Comparison of ENCODE assay signal across 1 cellular context in the genomic region with DNA sequence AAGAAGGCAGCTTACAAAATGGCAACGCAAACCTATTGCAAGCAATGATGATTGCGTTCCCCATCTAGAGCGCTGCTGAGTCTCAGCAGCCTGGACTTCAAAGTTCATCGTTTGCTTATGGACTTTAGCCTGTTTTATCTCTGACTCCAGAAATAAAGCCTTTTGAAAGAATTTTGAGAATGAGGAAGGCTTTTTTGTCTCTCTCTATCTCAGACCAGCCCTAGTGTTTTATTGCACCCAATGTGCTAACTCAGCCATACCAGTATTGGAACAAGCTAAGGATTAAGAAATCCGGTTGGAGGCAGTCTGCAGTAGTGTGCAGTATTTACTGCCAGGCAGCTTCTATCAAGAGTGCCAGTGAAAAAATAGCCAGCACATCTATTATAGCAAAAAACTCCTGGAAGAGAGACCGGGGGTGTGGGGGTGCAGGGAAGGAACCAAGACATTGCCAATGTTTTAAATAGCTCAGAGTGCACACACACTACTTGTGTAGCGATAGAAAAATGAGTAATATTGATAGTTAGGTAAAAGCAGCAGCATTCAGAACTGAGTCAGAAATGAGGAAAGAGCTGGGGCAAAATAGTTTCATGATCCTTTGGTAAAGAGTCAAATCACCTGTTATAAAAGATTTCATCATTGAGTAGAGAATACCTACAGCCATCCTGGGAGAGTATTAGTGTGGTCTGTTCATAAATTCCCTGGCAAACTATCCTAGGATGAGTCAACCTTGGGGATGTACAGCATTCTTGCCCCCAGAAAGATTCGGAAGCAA.
TF ChIP-seq lines count a peak whose summit lies in the region.

No MANE protein-coding gene starts in this region.

TF ChIP-seq in HepG2, 621 proteins besides CTCF, POLR2A, EP300 and RAD21 (continued from another document and continues in another):
- TF ChIP-seq ZNF780A (CRISPR knock-in tag; IDR thresholded peaks at IDR 0.05) = no peak
- TF ChIP-seq U2AF2 (IDR thresholded peaks at IDR 0.05; ENCODE audit: low read depth, low read length) = no peak
- TF ChIP-seq AGO2 (optimal IDR thresholded peaks at IDR 0.05; ENCODE audit: low read depth, low read length) = no peak
- TF ChIP-seq ZNF607 (CRISPR knock-in tag; IDR thresholded peaks at IDR 0.05; ENCODE audit: borderline replicate concordance) = no peak
- TF ChIP-seq ZNF333 (CRISPR knock-in tag; IDR thresholded peaks at IDR 0.05; ENCODE audit: borderline replicate concordance) = no peak
- TF ChIP-seq, protein P1, sequence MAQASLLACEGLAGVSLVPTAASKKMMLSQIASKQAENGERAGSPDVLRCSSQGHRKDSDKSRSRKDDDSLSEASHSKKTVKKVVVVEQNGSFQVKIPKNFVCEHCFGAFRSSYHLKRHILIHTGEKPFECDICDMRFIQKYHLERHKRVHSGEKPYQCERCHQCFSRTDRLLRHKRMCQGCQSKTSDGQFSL (CRISPR knock-in tag; IDR thresholded peaks at IDR 0.05) = 0 out of 2 replicates have a peak, but pooled peaks have one; percentile 23
- TF ChIP-seq, protein P2, sequence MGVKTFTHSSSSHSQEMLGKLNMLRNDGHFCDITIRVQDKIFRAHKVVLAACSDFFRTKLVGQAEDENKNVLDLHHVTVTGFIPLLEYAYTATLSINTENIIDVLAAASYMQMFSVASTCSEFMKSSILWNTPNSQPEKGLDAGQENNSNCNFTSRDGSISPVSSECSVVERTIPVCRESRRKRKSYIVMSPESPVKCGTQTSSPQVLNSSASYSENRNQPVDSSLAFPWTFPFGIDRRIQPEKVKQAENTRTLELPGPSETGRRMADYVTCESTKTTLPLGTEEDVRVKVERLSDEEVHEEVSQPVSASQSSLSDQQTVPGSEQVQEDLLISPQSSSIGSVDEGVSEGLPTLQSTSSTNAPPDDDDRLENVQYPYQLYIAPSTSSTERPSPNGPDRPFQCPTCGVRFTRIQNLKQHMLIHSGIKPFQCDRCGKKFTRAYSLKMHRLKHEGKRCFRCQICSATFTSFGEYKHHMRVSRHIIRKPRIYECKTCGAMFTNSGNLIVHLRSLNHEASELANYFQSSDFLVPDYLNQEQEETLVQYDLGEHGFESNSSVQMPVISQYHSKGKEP (CRISPR knock-in tag; IDR thresholded peaks at IDR 0.05) = no peak
- peak; percentile 62 for TF ChIP-seq CEBPG (CRISPR knock-in tag; IDR thresholded peaks at IDR 0.05)
- TF ChIP-seq FOXA3 (CRISPR knock-in tag; IDR thresholded peaks at IDR 0.05) = peak; percentile 53
- TF ChIP-seq, protein P3, sequence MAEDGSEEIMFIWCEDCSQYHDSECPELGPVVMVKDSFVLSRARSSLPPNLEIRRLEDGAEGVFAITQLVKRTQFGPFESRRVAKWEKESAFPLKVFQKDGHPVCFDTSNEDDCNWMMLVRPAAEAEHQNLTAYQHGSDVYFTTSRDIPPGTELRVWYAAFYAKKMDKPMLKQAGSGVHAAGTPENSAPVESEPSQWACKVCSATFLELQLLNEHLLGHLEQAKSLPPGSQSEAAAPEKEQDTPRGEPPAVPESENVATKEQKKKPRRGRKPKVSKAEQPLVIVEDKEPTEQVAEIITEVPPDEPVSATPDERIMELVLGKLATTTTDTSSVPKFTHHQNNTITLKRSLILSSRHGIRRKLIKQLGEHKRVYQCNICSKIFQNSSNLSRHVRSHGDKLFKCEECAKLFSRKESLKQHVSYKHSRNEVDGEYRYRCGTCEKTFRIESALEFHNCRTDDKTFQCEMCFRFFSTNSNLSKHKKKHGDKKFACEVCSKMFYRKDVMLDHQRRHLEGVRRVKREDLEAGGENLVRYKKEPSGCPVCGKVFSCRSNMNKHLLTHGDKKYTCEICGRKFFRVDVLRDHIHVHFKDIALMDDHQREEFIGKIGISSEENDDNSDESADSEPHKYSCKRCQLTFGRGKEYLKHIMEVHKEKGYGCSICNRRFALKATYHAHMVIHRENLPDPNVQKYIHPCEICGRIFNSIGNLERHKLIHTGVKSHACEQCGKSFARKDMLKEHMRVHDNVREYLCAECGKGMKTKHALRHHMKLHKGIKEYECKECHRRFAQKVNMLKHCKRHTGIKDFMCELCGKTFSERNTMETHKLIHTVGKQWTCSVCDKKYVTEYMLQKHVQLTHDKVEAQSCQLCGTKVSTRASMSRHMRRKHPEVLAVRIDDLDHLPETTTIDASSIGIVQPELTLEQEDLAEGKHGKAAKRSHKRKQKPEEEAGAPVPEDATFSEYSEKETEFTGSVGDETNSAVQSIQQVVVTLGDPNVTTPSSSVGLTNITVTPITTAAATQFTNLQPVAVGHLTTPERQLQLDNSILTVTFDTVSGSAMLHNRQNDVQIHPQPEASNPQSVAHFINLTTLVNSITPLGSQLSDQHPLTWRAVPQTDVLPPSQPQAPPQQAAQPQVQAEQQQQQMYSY (CRISPR knock-in tag; IDR thresholded peaks at IDR 0.05) = no peak
- peak; percentile 1; the same call in 1 of the 2 replicates for TF ChIP-seq STAG1 (CRISPR knock-in tag; IDR thresholded peaks at IDR 0.05)
- peak; percentile 66; the same call in 1 of the 2 replicates for TF ChIP-seq HNF4G (IDR thresholded peaks at IDR 0.05; ENCODE audit: borderline replicate concordance, low read depth, low read length)
- peak; percentile 66; the same call in 1 of the 2 replicates for TF ChIP-seq HNF4G (CRISPR knock-in tag; IDR thresholded peaks at IDR 0.05; ENCODE audit: borderline replicate concordance, low read depth)
- no peak for TF ChIP-seq DNMT1 (CRISPR knock-in tag; IDR thresholded peaks at IDR 0.05)
- peak; percentile 68 for TF ChIP-seq GATAD2A (CRISPR knock-in tag; IDR thresholded peaks at IDR 0.05)
- peak; percentile 95 for TF ChIP-seq ZNF644 (CRISPR knock-in tag; IDR thresholded peaks at IDR 0.05; ENCODE audit: low read depth)
- TF ChIP-seq NCOR1 (IDR thresholded peaks at IDR 0.05; ENCODE audit: borderline replicate concordance, low read length) = peak; percentile 78; the same call in 1 of the 2 replicates
- TF ChIP-seq ZNF614 (CRISPR knock-in tag; IDR thresholded peaks at IDR 0.05; ENCODE audit: borderline replicate concordance) = 0 out of 2 replicates have a peak, but pooled peaks have one; percentile 37
- TF ChIP-seq, protein P4, sequence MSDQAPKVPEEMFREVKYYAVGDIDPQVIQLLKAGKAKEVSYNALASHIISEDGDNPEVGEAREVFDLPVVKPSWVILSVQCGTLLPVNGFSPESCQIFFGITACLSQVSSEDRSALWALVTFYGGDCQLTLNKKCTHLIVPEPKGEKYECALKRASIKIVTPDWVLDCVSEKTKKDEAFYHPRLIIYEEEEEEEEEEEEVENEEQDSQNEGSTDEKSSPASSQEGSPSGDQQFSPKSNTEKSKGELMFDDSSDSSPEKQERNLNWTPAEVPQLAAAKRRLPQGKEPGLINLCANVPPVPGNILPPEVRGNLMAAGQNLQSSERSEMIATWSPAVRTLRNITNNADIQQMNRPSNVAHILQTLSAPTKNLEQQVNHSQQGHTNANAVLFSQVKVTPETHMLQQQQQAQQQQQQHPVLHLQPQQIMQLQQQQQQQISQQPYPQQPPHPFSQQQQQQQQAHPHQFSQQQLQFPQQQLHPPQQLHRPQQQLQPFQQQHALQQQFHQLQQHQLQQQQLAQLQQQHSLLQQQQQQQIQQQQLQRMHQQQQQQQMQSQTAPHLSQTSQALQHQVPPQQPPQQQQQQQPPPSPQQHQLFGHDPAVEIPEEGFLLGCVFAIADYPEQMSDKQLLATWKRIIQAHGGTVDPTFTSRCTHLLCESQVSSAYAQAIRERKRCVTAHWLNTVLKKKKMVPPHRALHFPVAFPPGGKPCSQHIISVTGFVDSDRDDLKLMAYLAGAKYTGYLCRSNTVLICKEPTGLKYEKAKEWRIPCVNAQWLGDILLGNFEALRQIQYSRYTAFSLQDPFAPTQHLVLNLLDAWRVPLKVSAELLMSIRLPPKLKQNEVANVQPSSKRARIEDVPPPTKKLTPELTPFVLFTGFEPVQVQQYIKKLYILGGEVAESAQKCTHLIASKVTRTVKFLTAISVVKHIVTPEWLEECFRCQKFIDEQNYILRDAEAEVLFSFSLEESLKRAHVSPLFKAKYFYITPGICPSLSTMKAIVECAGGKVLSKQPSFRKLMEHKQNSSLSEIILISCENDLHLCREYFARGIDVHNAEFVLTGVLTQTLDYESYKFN (CRISPR knock-in tag; conservative IDR thresholded peaks at IDR 0.05) = peak; percentile 72
- TF ChIP-seq PPARG (CRISPR knock-in tag; conservative IDR thresholded peaks at IDR 0.05) = 0 out of 2 replicates have a peak, but pooled peaks have one; percentile 12
- no peak for TF ChIP-seq LCORL (IDR thresholded peaks at IDR 0.05)
- TF ChIP-seq LCORL (CRISPR knock-in tag; IDR thresholded peaks at IDR 0.05) = peak; percentile 78
- TF ChIP-seq MED1 (CRISPR knock-in tag; IDR thresholded peaks at IDR 0.05) = peak; percentile 27; the same call in 1 of the 2 replicates
- 0 out of 2 replicates have a peak, but pooled peaks have one; percentile 11 for TF ChIP-seq NR2F6 (IDR thresholded peaks at IDR 0.05)
- TF ChIP-seq NR2F6 (CRISPR knock-in tag; IDR thresholded peaks at IDR 0.05) = no peak
- TF ChIP-seq PHF21A (CRISPR knock-in tag; IDR thresholded peaks at IDR 0.05) = peak; percentile 79
- TF ChIP-seq TBX2 (CRISPR knock-in tag; IDR thresholded peaks at IDR 0.05; ENCODE audit: borderline replicate concordance) = peak; percentile 51; the same call in 1 of the 2 replicates
- TF ChIP-seq SOX6 (IDR thresholded peaks at IDR 0.05) = no peak
- peak; percentile 85 for TF ChIP-seq SOX6 (CRISPR knock-in tag; IDR thresholded peaks at IDR 0.05)
- 0 out of 2 replicates have a peak, but pooled peaks have one; percentile 14 for TF ChIP-seq KDM1A (CRISPR knock-in tag; IDR thresholded peaks at IDR 0.05)
- peak; percentile 47; the same call in 1 of the 2 replicates for TF ChIP-seq NCOA2 (CRISPR knock-in tag; IDR thresholded peaks at IDR 0.05)
- TF ChIP-seq RARA (CRISPR knock-in tag; IDR thresholded peaks at IDR 0.05) = peak; percentile 44; the same call in 1 of the 2 replicates
- TF ChIP-seq BCL6 (CRISPR knock-in tag; IDR thresholded peaks at IDR 0.05) = peak; percentile 56; the same call in 1 of the 2 replicates
- TF ChIP-seq, protein P5, sequence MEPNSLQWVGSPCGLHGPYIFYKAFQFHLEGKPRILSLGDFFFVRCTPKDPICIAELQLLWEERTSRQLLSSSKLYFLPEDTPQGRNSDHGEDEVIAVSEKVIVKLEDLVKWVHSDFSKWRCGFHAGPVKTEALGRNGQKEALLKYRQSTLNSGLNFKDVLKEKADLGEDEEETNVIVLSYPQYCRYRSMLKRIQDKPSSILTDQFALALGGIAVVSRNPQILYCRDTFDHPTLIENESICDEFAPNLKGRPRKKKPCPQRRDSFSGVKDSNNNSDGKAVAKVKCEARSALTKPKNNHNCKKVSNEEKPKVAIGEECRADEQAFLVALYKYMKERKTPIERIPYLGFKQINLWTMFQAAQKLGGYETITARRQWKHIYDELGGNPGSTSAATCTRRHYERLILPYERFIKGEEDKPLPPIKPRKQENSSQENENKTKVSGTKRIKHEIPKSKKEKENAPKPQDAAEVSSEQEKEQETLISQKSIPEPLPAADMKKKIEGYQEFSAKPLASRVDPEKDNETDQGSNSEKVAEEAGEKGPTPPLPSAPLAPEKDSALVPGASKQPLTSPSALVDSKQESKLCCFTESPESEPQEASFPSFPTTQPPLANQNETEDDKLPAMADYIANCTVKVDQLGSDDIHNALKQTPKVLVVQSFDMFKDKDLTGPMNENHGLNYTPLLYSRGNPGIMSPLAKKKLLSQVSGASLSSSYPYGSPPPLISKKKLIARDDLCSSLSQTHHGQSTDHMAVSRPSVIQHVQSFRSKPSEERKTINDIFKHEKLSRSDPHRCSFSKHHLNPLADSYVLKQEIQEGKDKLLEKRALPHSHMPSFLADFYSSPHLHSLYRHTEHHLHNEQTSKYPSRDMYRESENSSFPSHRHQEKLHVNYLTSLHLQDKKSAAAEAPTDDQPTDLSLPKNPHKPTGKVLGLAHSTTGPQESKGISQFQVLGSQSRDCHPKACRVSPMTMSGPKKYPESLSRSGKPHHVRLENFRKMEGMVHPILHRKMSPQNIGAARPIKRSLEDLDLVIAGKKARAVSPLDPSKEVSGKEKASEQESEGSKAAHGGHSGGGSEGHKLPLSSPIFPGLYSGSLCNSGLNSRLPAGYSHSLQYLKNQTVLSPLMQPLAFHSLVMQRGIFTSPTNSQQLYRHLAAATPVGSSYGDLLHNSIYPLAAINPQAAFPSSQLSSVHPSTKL (CRISPR knock-in tag; IDR thresholded peaks at IDR 0.05) = peak; percentile 87
- TF ChIP-seq, protein P6, sequence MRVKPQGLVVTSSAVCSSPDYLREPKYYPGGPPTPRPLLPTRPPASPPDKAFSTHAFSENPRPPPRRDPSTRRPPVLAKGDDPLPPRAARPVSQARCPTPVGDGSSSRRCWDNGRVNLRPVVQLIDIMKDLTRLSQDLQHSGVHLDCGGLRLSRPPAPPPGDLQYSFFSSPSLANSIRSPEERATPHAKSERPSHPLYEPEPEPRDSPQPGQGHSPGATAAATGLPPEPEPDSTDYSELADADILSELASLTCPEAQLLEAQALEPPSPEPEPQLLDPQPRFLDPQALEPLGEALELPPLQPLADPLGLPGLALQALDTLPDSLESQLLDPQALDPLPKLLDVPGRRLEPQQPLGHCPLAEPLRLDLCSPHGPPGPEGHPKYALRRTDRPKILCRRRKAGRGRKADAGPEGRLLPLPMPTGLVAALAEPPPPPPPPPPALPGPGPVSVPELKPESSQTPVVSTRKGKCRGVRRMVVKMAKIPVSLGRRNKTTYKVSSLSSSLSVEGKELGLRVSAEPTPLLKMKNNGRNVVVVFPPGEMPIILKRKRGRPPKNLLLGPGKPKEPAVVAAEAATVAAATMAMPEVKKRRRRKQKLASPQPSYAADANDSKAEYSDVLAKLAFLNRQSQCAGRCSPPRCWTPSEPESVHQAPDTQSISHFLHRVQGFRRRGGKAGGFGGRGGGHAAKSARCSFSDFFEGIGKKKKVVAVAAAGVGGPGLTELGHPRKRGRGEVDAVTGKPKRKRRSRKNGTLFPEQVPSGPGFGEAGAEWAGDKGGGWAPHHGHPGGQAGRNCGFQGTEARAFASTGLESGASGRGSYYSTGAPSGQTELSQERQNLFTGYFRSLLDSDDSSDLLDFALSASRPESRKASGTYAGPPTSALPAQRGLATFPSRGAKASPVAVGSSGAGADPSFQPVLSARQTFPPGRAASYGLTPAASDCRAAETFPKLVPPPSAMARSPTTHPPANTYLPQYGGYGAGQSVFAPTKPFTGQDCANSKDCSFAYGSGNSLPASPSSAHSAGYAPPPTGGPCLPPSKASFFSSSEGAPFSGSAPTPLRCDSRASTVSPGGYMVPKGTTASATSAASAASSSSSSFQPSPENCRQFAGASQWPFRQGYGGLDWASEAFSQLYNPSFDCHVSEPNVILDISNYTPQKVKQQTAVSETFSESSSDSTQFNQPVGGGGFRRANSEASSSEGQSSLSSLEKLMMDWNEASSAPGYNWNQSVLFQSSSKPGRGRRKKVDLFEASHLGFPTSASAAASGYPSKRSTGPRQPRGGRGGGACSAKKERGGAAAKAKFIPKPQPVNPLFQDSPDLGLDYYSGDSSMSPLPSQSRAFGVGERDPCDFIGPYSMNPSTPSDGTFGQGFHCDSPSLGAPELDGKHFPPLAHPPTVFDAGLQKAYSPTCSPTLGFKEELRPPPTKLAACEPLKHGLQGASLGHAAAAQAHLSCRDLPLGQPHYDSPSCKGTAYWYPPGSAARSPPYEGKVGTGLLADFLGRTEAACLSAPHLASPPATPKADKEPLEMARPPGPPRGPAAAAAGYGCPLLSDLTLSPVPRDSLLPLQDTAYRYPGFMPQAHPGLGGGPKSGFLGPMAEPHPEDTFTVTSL (CRISPR knock-in tag; IDR thresholded peaks at IDR 0.05; ENCODE audit: borderline replicate concordance) = peak; percentile 78; the same call in 1 of the 2 replicates
